3 cellular contexts compared by ENCODE assay signal in genomic region chr3:149380220-149380619, GRCh38. TPM values are rescaled to one million over a fixed set of nuclear protein-coding genes. Genes with fewer than 3 reads are reported as not detected.
"Had no signal": no experiment of that assay in that cellular context is flagged by ENCODE, and none has a peak within 500 bp of the region (broad histone marks: within the 10 kb centered on the region; RNA-seq: fewer than 3 reads in every experiment).

No MANE protein-coding gene starts in this region.

RNA-seq across cellular contexts. Expression of gene TM4SF1, which starts 2.8 kb away (rescaled TPM):
- total RNA-seq: OCI-LY7 had no signal

RNA-seq across cellular contexts. Expression of gene TM4SF18, which starts 46.8 kb away (rescaled TPM):
- total RNA-seq: OCI-LY7, PC-9, SJCRH30 had no signal
